ENCODE assay signal across 1 cellular context in the genomic region with DNA sequence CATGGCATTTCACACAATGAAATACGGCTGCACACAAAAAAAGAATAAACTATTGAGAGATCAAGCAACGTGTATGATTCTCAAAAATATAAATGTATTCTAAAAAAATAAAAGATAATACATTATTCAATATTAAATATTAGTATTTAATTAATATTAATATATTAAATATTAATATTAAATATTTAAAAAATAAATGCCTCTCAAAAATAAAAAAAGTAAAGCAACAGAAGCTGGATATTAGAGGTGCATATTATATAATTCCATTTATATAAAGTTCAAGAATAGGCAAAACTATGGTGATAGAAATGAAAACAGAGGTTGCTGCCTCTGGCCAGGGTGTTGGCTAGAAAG.
TF ChIP-seq lines count a peak whose summit lies in the region.

No MANE protein-coding gene starts in this region.

TF ChIP-seq in HepG2, 621 proteins besides CTCF, POLR2A, EP300 and RAD21:
- TF ChIP-seq ZNF878 (CRISPR knock-in tag; IDR thresholded peaks at IDR 0.05) (no peak), SNAPC2 (CRISPR knock-in tag; IDR thresholded peaks at IDR 0.05) (no peak), KMT2B (CRISPR knock-in tag; IDR thresholded peaks at IDR 0.05) (no peak), KDM4B (CRISPR knock-in tag; IDR thresholded peaks at IDR 0.05) (no peak), ZNF569 (CRISPR knock-in tag; IDR thresholded peaks at IDR 0.05; ENCODE audit: borderline replicate concordance) (no peak), ZFP37 (CRISPR knock-in tag; IDR thresholded peaks at IDR 0.05; ENCODE audit: borderline replicate concordance) (no peak), MEIS1 (CRISPR knock-in tag; IDR thresholded peaks at IDR 0.05; ENCODE audit: borderline replicate concordance) (no peak), PCBP2 (optimal IDR thresholded peaks at IDR 0.05; ENCODE audit: low read depth, low read length, poor library complexity, severe bottlenecking) (no peak), HOXA7 (CRISPR knock-in tag; IDR thresholded peaks at IDR 0.05) (no peak), ZNF772 (CRISPR knock-in tag; IDR thresholded peaks at IDR 0.05) (no peak), ELF4 (CRISPR knock-in tag; IDR thresholded peaks at IDR 0.05; ENCODE audit: borderline replicate concordance) (no peak), KAT7 (CRISPR knock-in tag; IDR thresholded peaks at IDR 0.05; ENCODE audit: borderline replicate concordance) (no peak), JUNB (CRISPR knock-in tag; IDR thresholded peaks at IDR 0.05; ENCODE audit: borderline replicate concordance) (no peak), BHLHE40 (IDR thresholded peaks at IDR 0.05; ENCODE audit: low read length) (no peak), MATR3 (CRISPR knock-in tag; IDR thresholded peaks at IDR 0.05) (no peak)
- TF ChIP-seq, protein P1, sequence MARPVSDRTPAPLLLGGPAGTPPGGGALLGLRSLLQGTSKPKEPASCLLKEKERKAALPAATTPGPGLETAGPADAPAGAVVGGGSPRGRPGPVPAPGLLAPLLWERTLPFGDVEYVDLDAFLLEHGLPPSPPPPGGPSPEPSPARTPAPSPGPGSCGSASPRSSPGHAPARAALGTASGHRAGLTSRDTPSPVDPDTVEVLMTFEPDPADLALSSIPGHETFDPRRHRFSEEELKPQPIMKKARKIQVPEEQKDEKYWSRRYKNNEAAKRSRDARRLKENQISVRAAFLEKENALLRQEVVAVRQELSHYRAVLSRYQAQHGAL (CRISPR knock-in tag; IDR thresholded peaks at IDR 0.05; ENCODE audit: not compliant biosample characterization), result no peak
- TF ChIP-seq, protein P2, sequence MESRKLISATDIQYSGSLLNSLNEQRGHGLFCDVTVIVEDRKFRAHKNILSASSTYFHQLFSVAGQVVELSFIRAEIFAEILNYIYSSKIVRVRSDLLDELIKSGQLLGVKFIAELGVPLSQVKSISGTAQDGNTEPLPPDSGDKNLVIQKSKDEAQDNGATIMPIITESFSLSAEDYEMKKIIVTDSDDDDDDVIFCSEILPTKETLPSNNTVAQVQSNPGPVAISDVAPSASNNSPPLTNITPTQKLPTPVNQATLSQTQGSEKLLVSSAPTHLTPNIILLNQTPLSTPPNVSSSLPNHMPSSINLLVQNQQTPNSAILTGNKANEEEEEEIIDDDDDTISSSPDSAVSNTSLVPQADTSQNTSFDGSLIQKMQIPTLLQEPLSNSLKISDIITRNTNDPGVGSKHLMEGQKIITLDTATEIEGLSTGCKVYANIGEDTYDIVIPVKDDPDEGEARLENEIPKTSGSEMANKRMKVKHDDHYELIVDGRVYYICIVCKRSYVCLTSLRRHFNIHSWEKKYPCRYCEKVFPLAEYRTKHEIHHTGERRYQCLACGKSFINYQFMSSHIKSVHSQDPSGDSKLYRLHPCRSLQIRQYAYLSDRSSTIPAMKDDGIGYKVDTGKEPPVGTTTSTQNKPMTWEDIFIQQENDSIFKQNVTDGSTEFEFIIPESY (CRISPR knock-in tag; IDR thresholded peaks at IDR 0.05), result no peak
- TF ChIP-seq, protein P3, sequence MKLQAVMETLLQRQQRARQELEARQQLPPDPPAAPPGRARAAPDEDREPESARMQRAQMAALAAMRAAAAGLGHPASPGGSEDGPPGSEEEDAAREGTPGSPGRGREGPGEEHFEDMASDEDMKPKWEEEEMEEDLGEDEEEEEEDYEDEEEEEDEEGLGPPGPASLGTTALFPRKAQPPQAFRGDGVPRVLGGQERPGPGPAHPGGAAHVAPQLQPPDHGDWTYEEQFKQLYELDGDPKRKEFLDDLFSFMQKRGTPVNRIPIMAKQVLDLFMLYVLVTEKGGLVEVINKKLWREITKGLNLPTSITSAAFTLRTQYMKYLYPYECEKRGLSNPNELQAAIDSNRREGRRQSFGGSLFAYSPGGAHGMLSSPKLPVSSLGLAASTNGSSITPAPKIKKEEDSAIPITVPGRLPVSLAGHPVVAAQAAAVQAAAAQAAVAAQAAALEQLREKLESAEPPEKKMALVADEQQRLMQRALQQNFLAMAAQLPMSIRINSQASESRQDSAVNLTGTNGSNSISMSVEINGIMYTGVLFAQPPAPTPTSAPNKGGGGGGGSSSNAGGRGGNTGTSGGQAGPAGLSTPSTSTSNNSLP (IDR thresholded peaks at IDR 0.05; ENCODE audit: low read depth, low read length), result no peak
- TF ChIP-seq, protein P4, sequence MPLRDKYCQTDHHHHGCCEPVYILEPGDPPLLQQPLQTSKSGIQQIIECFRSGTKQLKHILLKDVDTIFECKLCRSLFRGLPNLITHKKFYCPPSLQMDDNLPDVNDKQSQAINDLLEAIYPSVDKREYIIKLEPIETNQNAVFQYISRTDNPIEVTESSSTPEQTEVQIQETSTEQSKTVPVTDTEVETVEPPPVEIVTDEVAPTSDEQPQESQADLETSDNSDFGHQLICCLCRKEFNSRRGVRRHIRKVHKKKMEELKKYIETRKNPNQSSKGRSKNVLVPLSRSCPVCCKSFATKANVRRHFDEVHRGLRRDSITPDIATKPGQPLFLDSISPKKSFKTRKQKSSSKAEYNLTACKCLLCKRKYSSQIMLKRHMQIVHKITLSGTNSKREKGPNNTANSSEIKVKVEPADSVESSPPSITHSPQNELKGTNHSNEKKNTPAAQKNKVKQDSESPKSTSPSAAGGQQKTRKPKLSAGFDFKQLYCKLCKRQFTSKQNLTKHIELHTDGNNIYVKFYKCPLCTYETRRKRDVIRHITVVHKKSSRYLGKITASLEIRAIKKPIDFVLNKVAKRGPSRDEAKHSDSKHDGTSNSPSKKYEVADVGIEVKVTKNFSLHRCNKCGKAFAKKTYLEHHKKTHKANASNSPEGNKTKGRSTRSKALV (CRISPR knock-in tag; IDR thresholded peaks at IDR 0.05), result no peak
